Comparison of ENCODE assay signal across 8 cellular contexts in genomic region chr2:27133195-27133875, GRCh38. TPM values are rescaled to one million over a fixed set of nuclear protein-coding genes. Genes with fewer than 3 reads are reported as not detected.
A peak's percentile ranks its signal among the peaks of the same experiment; 100 is the strongest.
DNase-seq lines count a peak whose midpoint lies in the region; ATAC-seq lines count a peak whose summit lies in the region.

No MANE protein-coding gene starts in this region.

- H3K27me3 Mint-ChIP-seq in activated CD8-positive, alpha-beta memory T cell treated with anti-CD3 and anti-CD28 coated beads, Interleukin-2, amount 10 ng/mL, durations not matched to agents 7 days and 5 days = no peaks in the 10 kb centered on the region
- H3K27me3 Mint-ChIP-seq in activated naive CD4-positive, alpha-beta T cell treated with anti-CD3 and anti-CD28 coated beads, Interleukin-2, amount 10 ng/mL, durations not matched to agents 7 days and 5 days = peaks cover 14% of the 10 kb centered on the region

- DNase-seq in activated CD8-positive, alpha-beta memory T cell treated with anti-CD3 and anti-CD28 coated beads, Interleukin-2, amount 10 ng/mL, durations not matched to agents 7 days and 5 days = peak; percentile 52
- no peak for DNase-seq in activated CD8-positive, alpha-beta memory T cell treated with anti-CD3 and anti-CD28 coated beads, Interleukin-2, amount 50 U/mL, for 4 hours
- peak; percentile 43 for DNase-seq in activated naive CD4-positive, alpha-beta T cell treated with anti-CD3 and anti-CD28 coated beads, Interleukin-2, amount 10 ng/mL, durations not matched to agents 7 days and 5 days
- DNase-seq in stimulated activated CD4-positive, alpha-beta T cell treated with anti-CD3 and anti-CD28 coated beads, Interleukin-4, amount 100 ng/mL, for 4 hours = peak; percentile 22 to 34
- no peak for DNase-seq in NCI-H146 treated with DMSO at 0.1 percent for 48 hours (lab: John Stamatoyannopoulos, UW; ENCODE audit: unreplicated experiment)

- peak overlapping the region; percentile 96 for H3K4me3 ChIP-seq in iPS-18c (ENCODE audit: insufficient read depth, low read depth, low read length)

- no peak for ATAC-seq in activated CD8-positive, alpha-beta memory T cell treated with anti-CD3 and anti-CD28 coated beads, Interleukin-2, amount 10 ng/mL, durations not matched to agents 7 days and 5 days
- ATAC-seq in HG02840 (IDR thresholded peaks at IDR 0.05; ENCODE audit: low FRiP score, unreplicated experiment) (no peak), GM21619 (IDR thresholded peaks at IDR 0.05; ENCODE audit: unreplicated experiment) (no peak)

- no peaks in the 10 kb centered on the region for H3K9me3 ChIP-seq in iPS-18c (ENCODE audit: control insufficient read depth, insufficient read depth, low read length)

- H3K27ac Mint-ChIP-seq in activated CD8-positive, alpha-beta memory T cell treated with anti-CD3 and anti-CD28 coated beads, Interleukin-2, amount 10 ng/mL, durations not matched to agents 7 days and 5 days = peak overlapping the region; percentile 82
- H3K27ac Mint-ChIP-seq in activated naive CD4-positive, alpha-beta T cell treated with anti-CD3 and anti-CD28 coated beads, Interleukin-2, amount 10 ng/mL, durations not matched to agents 7 days and 5 days = peak overlapping the region; percentile 97

- peaks cover 12% of the 10 kb centered on the region for H3K36me3 Mint-ChIP-seq in activated CD8-positive, alpha-beta memory T cell treated with anti-CD3 and anti-CD28 coated beads, Interleukin-2, amount 10 ng/mL, durations not matched to agents 7 days and 5 days
- H3K36me3 Mint-ChIP-seq in activated naive CD4-positive, alpha-beta T cell treated with anti-CD3 and anti-CD28 coated beads, Interleukin-2, amount 10 ng/mL, durations not matched to agents 7 days and 5 days = peaks cover 26% of the 10 kb centered on the region

- peaks cover 26% of the 10 kb centered on the region for H3K4me1 Mint-ChIP-seq in activated CD8-positive, alpha-beta memory T cell treated with anti-CD3 and anti-CD28 coated beads, Interleukin-2, amount 10 ng/mL, durations not matched to agents 7 days and 5 days
- peaks cover 32% of the 10 kb centered on the region for H3K4me1 Mint-ChIP-seq in activated naive CD4-positive, alpha-beta T cell treated with anti-CD3 and anti-CD28 coated beads, Interleukin-2, amount 10 ng/mL, durations not matched to agents 7 days and 5 days

- H3K9me3 Mint-ChIP-seq in activated CD8-positive, alpha-beta memory T cell treated with anti-CD3 and anti-CD28 coated beads, Interleukin-2, amount 10 ng/mL, durations not matched to agents 7 days and 5 days (ENCODE audit: low read depth) = no peaks in the 10 kb centered on the region
- H3K9me3 Mint-ChIP-seq in activated naive CD4-positive, alpha-beta T cell treated with anti-CD3 and anti-CD28 coated beads, Interleukin-2, amount 10 ng/mL, durations not matched to agents 7 days and 5 days = no peaks in the 10 kb centered on the region

- CTCF ChIA-PET in activated CD8-positive, alpha-beta memory T cell treated with anti-CD3 and anti-CD28 coated beads, Interleukin-2, amount 10 ng/mL, durations not matched to agents 7 days and 5 days (lab: Charles Lee) = interaction anchor here (0.8 to 3.3 kb wide), 18 partner anchors 9 to 171 kb away, joined by 3 to 32 read pairs (median 4); partner anchors contain the start of genes ABHD1, AGBL5 and TRIM54
- CTCF ChIA-PET in activated naive CD4-positive, alpha-beta T cell treated with anti-CD3 and anti-CD28 coated beads, Interleukin-2, amount 10 ng/mL, durations not matched to agents 7 days and 5 days (lab: Charles Lee) = interaction anchor here (0.8 to 3.4 kb wide), 5 partner anchors 10 to 170 kb away, joined by 3 to 19 read pairs (median 3); partner anchors contain the start of gene ABHD1

- peak overlapping the region; percentile 93 for H3K4me3 Mint-ChIP-seq in activated CD8-positive, alpha-beta memory T cell treated with anti-CD3 and anti-CD28 coated beads, Interleukin-2, amount 10 ng/mL, durations not matched to agents 7 days and 5 days
- H3K4me3 Mint-ChIP-seq in activated naive CD4-positive, alpha-beta T cell treated with anti-CD3 and anti-CD28 coated beads, Interleukin-2, amount 10 ng/mL, durations not matched to agents 7 days and 5 days = peak overlapping the region; percentile 94

RNA-seq across cellular contexts. Expression of gene PREB, which starts 1.1 kb away (rescaled TPM):
- total RNA-seq in activated CD8-positive, alpha-beta memory T cell treated with anti-CD3 and anti-CD28 coated beads, Interleukin-2, amount 10 ng/mL, durations not matched to agents 7 days and 5 days = 10 to 100 TPM; 61.6 to 69.4 TPM

RNA-seq across cellular contexts. Expression of gene PRR30, which starts 5.9 kb away (rescaled TPM):
- not detected for total RNA-seq in activated CD8-positive, alpha-beta memory T cell treated with anti-CD3 and anti-CD28 coated beads, Interleukin-2, amount 10 ng/mL, durations not matched to agents 7 days and 5 days

RNA-seq across cellular contexts. Expression of gene ABHD1, which starts 9.7 kb away (rescaled TPM):
- under 1 TPM; 0.21 to 0.29 TPM for total RNA-seq in activated CD8-positive, alpha-beta memory T cell treated with anti-CD3 and anti-CD28 coated beads, Interleukin-2, amount 10 ng/mL, durations not matched to agents 7 days and 5 days

RNA-seq across cellular contexts. Expression of gene CGREF1, which starts 14.4 kb away (rescaled TPM):
- 1 to 10 TPM; 1.1 to 2.5 TPM for total RNA-seq in activated CD8-positive, alpha-beta memory T cell treated with anti-CD3 and anti-CD28 coated beads, Interleukin-2, amount 10 ng/mL, durations not matched to agents 7 days and 5 days

RNA-seq across cellular contexts. Expression of gene TCF23, which starts 15.5 kb away (rescaled TPM):
- total RNA-seq in activated CD8-positive, alpha-beta memory T cell treated with anti-CD3 and anti-CD28 coated beads, Interleukin-2, amount 10 ng/mL, durations not matched to agents 7 days and 5 days = not detected

Comparison
In these comparisons a context has a peak if more than half of its experiments do, and no peak if none do; other contexts are left out.
1. DNase-seq: peak in activated CD8-positive, alpha-beta memory T cell treated with anti-CD3 and anti-CD28 coated beads, Interleukin-2, amount 10 ng/mL, durations not matched to agents 7 days and 5 days (single experiment), activated naive CD4-positive, alpha-beta T cell treated with anti-CD3 and anti-CD28 coated beads, Interleukin-2, amount 10 ng/mL, durations not matched to agents 7 days and 5 days (single experiment) and stimulated activated CD4-positive, alpha-beta T cell treated with anti-CD3 and anti-CD28 coated beads, Interleukin-4, amount 100 ng/mL, for 4 hours (2 of 2); none in activated CD8-positive, alpha-beta memory T cell treated with anti-CD3 and anti-CD28 coated beads, Interleukin-2, amount 50 U/mL, for 4 hours (single experiment) and NCI-H146 treated with DMSO at 0.1 percent for 48 hours (single experiment).